In the genomic region with DNA sequence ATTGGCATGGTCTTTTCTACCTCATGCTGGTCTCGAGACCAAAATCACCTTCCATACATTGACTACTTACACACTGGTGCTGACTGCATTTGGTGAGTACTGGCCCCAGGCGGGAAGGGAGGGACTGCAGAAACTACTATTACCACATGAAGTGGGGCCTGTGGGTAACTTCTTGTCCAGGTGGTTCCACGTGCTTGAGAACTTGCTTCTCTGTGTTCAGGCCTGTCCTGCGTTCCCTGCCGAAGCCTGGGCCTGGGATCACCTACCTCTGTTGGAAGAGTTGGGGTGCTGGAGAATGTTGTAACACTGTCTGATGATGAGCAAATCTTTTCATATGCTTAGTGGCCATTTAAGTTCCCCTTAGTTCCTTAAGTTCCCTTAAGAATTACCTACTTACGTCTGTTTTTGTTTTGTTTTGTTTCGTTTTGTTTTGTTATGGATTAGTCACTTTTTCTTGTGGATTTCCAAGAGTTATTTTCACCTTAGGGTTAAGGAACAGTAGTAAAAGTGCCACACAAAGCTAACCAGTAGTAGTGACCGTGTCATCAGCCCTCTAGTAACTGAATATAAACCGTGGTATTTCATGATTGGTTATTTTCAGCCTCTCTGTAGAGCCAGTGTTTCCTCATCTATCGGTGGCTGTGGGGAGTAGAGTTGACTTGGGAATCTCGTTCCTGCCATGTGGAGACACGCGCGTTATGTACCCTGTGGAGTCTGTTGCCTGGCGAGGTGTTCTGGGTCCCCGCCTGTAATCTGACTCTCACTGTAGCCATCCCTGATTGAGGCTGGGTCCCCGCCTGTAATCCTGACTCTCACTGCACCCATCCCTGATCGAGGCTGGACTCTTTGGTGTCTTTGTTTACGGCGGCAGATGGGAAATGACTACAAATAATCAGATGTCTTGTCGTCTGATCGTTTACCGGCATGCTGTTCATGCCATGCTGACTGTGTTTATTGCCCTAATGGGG, we compare ENCODE assay signal across 16 cellular contexts.
DNase-seq lines count a peak whose midpoint lies in the region; ATAC-seq and TF ChIP-seq lines count a peak whose summit lies in the region.
"Had no signal": no experiment of that assay in that cellular context is flagged by ENCODE, and none has a peak within 500 bp of the region (broad histone marks: within the 10 kb centered on the region; RNA-seq: fewer than 3 reads in every experiment).

No MANE protein-coding gene starts in this region.

- peaks cover 0 to 96% (median 21%) of the 10 kb centered on the region in 3 donors for H3K36me3 Mint-ChIP-seq in CD8-positive, alpha-beta memory T cell
- peaks cover 6% of the 10 kb centered on the region for H3K36me3 Mint-ChIP-seq in natural killer cell

- peak overlapping the region; percentile 26 for H3K9ac ChIP-seq in HUES6 (ENCODE audit: low read length)

- intact Hi-C loops in natural killer cell (cut with micrococcal nuclease) (loop anchor here (5.0 kb wide), 1 partner anchor 114 kb away; no protein-coding TSS in a partner anchor), Right ventricle myocardium inferior (cut with DNase I) (no loop called here)

- H3K27me3 Mint-ChIP-seq in CD8-positive, alpha-beta memory T cell: no peaks in the 10 kb centered on the region
- no peaks in the 10 kb centered on the region for H3K27me3 Mint-ChIP-seq in natural killer cell (ENCODE audit: low read depth in 2 of 2)
- H3K27me3 Mint-ChIP-seq: activated B cell treated with CpG ODN at 0.5 μM for 24 hours had no signal

- H3K4me1 Mint-ChIP-seq in CD8-positive, alpha-beta memory T cell: peaks cover 0 to 6% (median 4%) of the 10 kb centered on the region in 3 donors
- peaks cover 52 to 68% of the 10 kb centered on the region in 2 donors for H3K4me1 Mint-ChIP-seq in natural killer cell
- H3K4me1 Mint-ChIP-seq: activated B cell treated with CpG ODN at 0.5 μM for 24 hours had no signal

- no peak overlapping the region for H3K4me3 ChIP-seq in CD8-positive, alpha-beta memory T cell (ENCODE audit: low read length)
- H3K4me3 ChIP-seq in HUES6 (ENCODE audit: low read depth, low read length) (no peak overlapping the region), astrocyte of the spinal cord (ENCODE audit: low read depth, low read length) (no peak overlapping the region)
- H3K4me3 ChIP-seq: suprapubic skin had no signal

- no peak for ATAC-seq in natural killer cell
- no peak for ATAC-seq in GM19452 (IDR thresholded peaks at IDR 0.05; ENCODE audit: unreplicated experiment)
- ATAC-seq in Right ventricle myocardium inferior: no peak

- no peaks in the 10 kb centered on the region for H3K9me3 ChIP-seq in CD8-positive, alpha-beta memory T cell (ENCODE audit: low read length)
- H3K9me3 ChIP-seq in HUES6 (ENCODE audit: control insufficient read depth, insufficient read depth, low read depth, low read length): no peaks in the 10 kb centered on the region
- H3K9me3 ChIP-seq: suprapubic skin had no signal

- in situ Hi-C loops in astrocyte of the spinal cord (cut with HindIII; ENCODE audit: low sequenced_read_pairs): no loop called here

- H3K27me3 ChIP-seq in CD8-positive, alpha-beta memory T cell (ENCODE audit: insufficient read depth, low read length, poor library complexity, severe bottlenecking): no peaks in the 10 kb centered on the region
- no peaks in the 10 kb centered on the region for H3K27me3 ChIP-seq in HUES6 (ENCODE audit: control insufficient read depth, insufficient read depth, low read length)
- H3K27me3 ChIP-seq: suprapubic skin had no signal

- no peaks in the 10 kb centered on the region for H3K4me1 ChIP-seq in CD8-positive, alpha-beta memory T cell (ENCODE audit: insufficient read depth, low read length)
- peaks cover 20% of the 10 kb centered on the region for H3K4me1 ChIP-seq in HUES6 (ENCODE audit: control insufficient read depth, insufficient read depth, low read length)

- DNase-seq in CD8-positive, alpha-beta memory T cell: no peak
- DNase-seq in astrocyte of the spinal cord (ENCODE audit: low read depth, low spot score): peak; percentile 23
- no peak for DNase-seq in natural killer cell
- no peak for DNase-seq in NCI-H774 (lab: John Stamatoyannopoulos, UW)
- DNase-seq in NCI-H1417 (lab: John Stamatoyannopoulos, UW): no peak
- DNase-seq in Right ventricle myocardium inferior (ENCODE audit: missing footprints): no peak
- DNase-seq: activated B cell treated with CpG ODN at 0.5 μM for 24 hours; DMS79; kidney glomerular epithelial cell; NCI-H1105; NCI-H510A treated with DMSO at 0.1 percent for 48 hours; stimulated activated CD4-positive, alpha-beta T cell treated with anti-CD3 and anti-CD28 coated beads, Interleukin-12 subunit alpha, Interleukin-12 subunit beta, amount 100 ng/mL, for 4 hours had no signal

- peak overlapping the region; percentile 43 for H3K27ac ChIP-seq in CD8-positive, alpha-beta memory T cell (ENCODE audit: low read depth, low read length)
- peak overlapping the region; percentile 15; the same call in 1 of the 2 replicates for H3K27ac ChIP-seq in HUES6 (ENCODE audit: low read depth, low read length)
- H3K27ac ChIP-seq: RWPE1, suprapubic skin had no signal

- H3K4me3 Mint-ChIP-seq in CD8-positive, alpha-beta memory T cell: no peak overlapping the region
- no peak overlapping the region for H3K4me3 Mint-ChIP-seq in natural killer cell
- H3K4me3 Mint-ChIP-seq: activated B cell treated with CpG ODN at 0.5 μM for 24 hours had no signal

- POLR2A ChIA-PET in CD8-positive, alpha-beta memory T cell (lab: Charles Lee): no interaction called here

- CTCF ChIA-PET in CD8-positive, alpha-beta memory T cell (lab: Charles Lee): no interaction called here

- H3K27ac Mint-ChIP-seq in CD8-positive, alpha-beta memory T cell: peak overlapping the region in 4 of 8 donors; percentile 24 to 50 (median 40)
- H3K27ac Mint-ChIP-seq in natural killer cell: peak overlapping the region; percentile 70 to 74
- H3K27ac Mint-ChIP-seq: activated B cell treated with CpG ODN at 0.5 μM for 24 hours had no signal

- peaks cover 43% of the 10 kb centered on the region for H3K36me3 ChIP-seq in CD8-positive, alpha-beta memory T cell (ENCODE audit: insufficient read depth, low read length)
- H3K36me3 ChIP-seq in HUES6 (ENCODE audit: control insufficient read depth, insufficient read depth, low read length): peaks cover 99% of the 10 kb centered on the region

- H3K9me3 Mint-ChIP-seq in CD8-positive, alpha-beta memory T cell: no peaks in the 10 kb centered on the region
- no peaks in the 10 kb centered on the region for H3K9me3 Mint-ChIP-seq in natural killer cell
- H3K9me3 Mint-ChIP-seq: activated B cell treated with CpG ODN at 0.5 μM for 24 hours had no signal

- TF ChIP-seq CTCF in astrocyte of the spinal cord (IDR thresholded peaks at IDR 0.05; ENCODE audit: low read depth, low read length): no peak
- TF ChIP-seq CTCF in natural killer cell (IDR thresholded peaks at IDR 0.05): no peak
